ENCODE assay signal across 14 cellular contexts in genomic region chr16:1106659-1107058, GRCh38. TPM values are rescaled to one million over a fixed set of nuclear protein-coding genes. Genes with fewer than 3 reads are reported as not detected.
"Had no signal": no experiment of that assay in that cellular context is flagged by ENCODE, and none has a peak within 500 bp of the region (broad histone marks: within the 10 kb centered on the region; RNA-seq: fewer than 3 reads in every experiment).

No MANE protein-coding gene starts in this region.

- H3K9me3 Mint-ChIP-seq: activated B cell treated with CpG ODN at 0.5 μM for 24 hours; activated CD4-positive, alpha-beta T cell treated with anti-CD3 and anti-CD28 coated beads, Interleukin-2, amount 10 ng/mL, durations not matched to agents 24 days and 14 days; activated naive CD4-positive, alpha-beta T cell treated with anti-CD3 and anti-CD28 coated beads, Interleukin-2, amount 50 U/mL, for 24 hours; activated T-cell treated with anti-CD3 and anti-CD28 coated beads, Interleukin-2, amount 50 U/mL, for 24 hours; activated T-helper 1 cell treated with anti-CD3 and anti-CD28 coated beads, Interleukin-12 subunit alpha, Interleukin-12 subunit beta, Interleukin-2, Interleukin-4 antibody, amounts not matched to agents 30 ng/mL and 10 ng/mL and 1 ng/mL, durations not matched to agents 14 hours and 24 hours and 36 hours; central memory CD8-positive, alpha-beta T cell had no signal

- H3K9me3 ChIP-seq: ascending aorta, body of pancreas had no signal

- H3K27ac Mint-ChIP-seq: activated B cell treated with CpG ODN at 0.5 μM for 24 hours; activated CD4-positive, alpha-beta T cell treated with anti-CD3 and anti-CD28 coated beads, Interleukin-2, amount 10 ng/mL, durations not matched to agents 24 days and 14 days; activated CD8-positive, alpha-beta memory T cell treated with anti-CD3 and anti-CD28 coated beads, Interleukin-2, amount 10 ng/mL, durations not matched to agents 7 days and 5 days; activated naive CD4-positive, alpha-beta T cell treated with anti-CD3 and anti-CD28 coated beads, Interleukin-2, amount 50 U/mL, for 24 hours; activated T-cell treated with anti-CD3 and anti-CD28 coated beads, Interleukin-2, amount 50 U/mL, for 24 hours; activated T-helper 1 cell treated with anti-CD3 and anti-CD28 coated beads, Interleukin-12 subunit alpha, Interleukin-12 subunit beta, Interleukin-2, Interleukin-4 antibody, amounts not matched to agents 30 ng/mL and 10 ng/mL and 1 ng/mL, durations not matched to agents 14 hours and 24 hours and 36 hours; T-helper 17 cell had no signal

- H3K27ac ChIP-seq: ascending aorta, body of pancreas had no signal

- H3K4me3 ChIP-seq: ascending aorta, body of pancreas had no signal

- DNase-seq: activated B cell treated with CpG ODN at 0.5 μM for 24 hours; activated effector memory CD4-positive, alpha-beta T cell treated with Interleukin-2 at 50 U/mL for 16 hours; MM.1S; NK-92 treated with Interleukin-12 subunit alpha and Interleukin-12 subunit beta, amount 100 ng/mL, for 24 hours; SIG-M5; T-helper 17 cell had no signal

- H3K4me1 Mint-ChIP-seq: activated B cell treated with CpG ODN at 0.5 μM for 24 hours; activated CD4-positive, alpha-beta T cell treated with anti-CD3 and anti-CD28 coated beads, Interleukin-2, amount 10 ng/mL, durations not matched to agents 24 days and 14 days; activated CD8-positive, alpha-beta memory T cell treated with anti-CD3 and anti-CD28 coated beads, Interleukin-2, amount 10 ng/mL, durations not matched to agents 7 days and 5 days; activated naive CD4-positive, alpha-beta T cell treated with anti-CD3 and anti-CD28 coated beads, Interleukin-2, amount 50 U/mL, for 24 hours; central memory CD8-positive, alpha-beta T cell; T-helper 17 cell had no signal

- H3K36me3 ChIP-seq: ascending aorta had no signal

- H3K27me3 Mint-ChIP-seq: activated CD4-positive, alpha-beta T cell treated with anti-CD3 and anti-CD28 coated beads, Interleukin-2, amount 10 ng/mL, durations not matched to agents 24 days and 14 days; activated CD8-positive, alpha-beta memory T cell treated with anti-CD3 and anti-CD28 coated beads, Interleukin-2, amount 10 ng/mL, durations not matched to agents 7 days and 5 days; T-helper 17 cell had no signal

- H3K36me3 Mint-ChIP-seq: activated CD8-positive, alpha-beta memory T cell treated with anti-CD3 and anti-CD28 coated beads, Interleukin-2, amount 10 ng/mL, durations not matched to agents 7 days and 5 days; activated naive CD4-positive, alpha-beta T cell treated with anti-CD3 and anti-CD28 coated beads, Interleukin-2, amount 50 U/mL, for 24 hours had no signal

- H3K4me3 Mint-ChIP-seq: activated B cell treated with CpG ODN at 0.5 μM for 24 hours; activated CD4-positive, alpha-beta T cell treated with anti-CD3 and anti-CD28 coated beads, Interleukin-2, amount 10 ng/mL, durations not matched to agents 24 days and 14 days; activated CD8-positive, alpha-beta memory T cell treated with anti-CD3 and anti-CD28 coated beads, Interleukin-2, amount 10 ng/mL, durations not matched to agents 7 days and 5 days; activated naive CD4-positive, alpha-beta T cell treated with anti-CD3 and anti-CD28 coated beads, Interleukin-2, amount 50 U/mL, for 24 hours; activated T-cell treated with anti-CD3 and anti-CD28 coated beads, Interleukin-2, amount 50 U/mL, for 24 hours; activated T-helper 1 cell treated with anti-CD3 and anti-CD28 coated beads, Interleukin-12 subunit alpha, Interleukin-12 subunit beta, Interleukin-2, Interleukin-4 antibody, amounts not matched to agents 30 ng/mL and 10 ng/mL and 1 ng/mL, durations not matched to agents 14 hours and 24 hours and 36 hours; central memory CD8-positive, alpha-beta T cell; T-helper 17 cell had no signal

RNA-seq across cellular contexts. Expression of gene C1QTNF8, which starts 10.6 kb away (rescaled TPM):
- total RNA-seq: activated B cell treated with CpG ODN at 0.5 μM for 24 hours; activated CD4-positive, alpha-beta T cell treated with anti-CD3 and anti-CD28 coated beads, Interleukin-2, amount 10 ng/mL, durations not matched to agents 24 days and 14 days; activated CD8-positive, alpha-beta memory T cell treated with anti-CD3 and anti-CD28 coated beads, Interleukin-2, amount 10 ng/mL, durations not matched to agents 7 days and 5 days; activated T-helper 1 cell treated with anti-CD3 and anti-CD28 coated beads, Interleukin-12 subunit alpha, Interleukin-12 subunit beta, Interleukin-2, Interleukin-4 antibody, amounts not matched to agents 30 ng/mL and 10 ng/mL and 1 ng/mL, durations not matched to agents 14 hours and 24 hours and 36 hours; ascending aorta; body of pancreas; T-helper 17 cell had no signal

RNA-seq across cellular contexts. Expression of gene SSTR5, which starts 34.1 kb away (rescaled TPM):
- total RNA-seq: activated B cell treated with CpG ODN at 0.5 μM for 24 hours; activated CD4-positive, alpha-beta T cell treated with anti-CD3 and anti-CD28 coated beads, Interleukin-2, amount 10 ng/mL, durations not matched to agents 24 days and 14 days; activated CD8-positive, alpha-beta memory T cell treated with anti-CD3 and anti-CD28 coated beads, Interleukin-2, amount 10 ng/mL, durations not matched to agents 7 days and 5 days; activated T-helper 1 cell treated with anti-CD3 and anti-CD28 coated beads, Interleukin-12 subunit alpha, Interleukin-12 subunit beta, Interleukin-2, Interleukin-4 antibody, amounts not matched to agents 30 ng/mL and 10 ng/mL and 1 ng/mL, durations not matched to agents 14 hours and 24 hours and 36 hours; ascending aorta; T-helper 17 cell had no signal
